Comparison of ENCODE assay signal across 1 cellular context in the genomic region with DNA sequence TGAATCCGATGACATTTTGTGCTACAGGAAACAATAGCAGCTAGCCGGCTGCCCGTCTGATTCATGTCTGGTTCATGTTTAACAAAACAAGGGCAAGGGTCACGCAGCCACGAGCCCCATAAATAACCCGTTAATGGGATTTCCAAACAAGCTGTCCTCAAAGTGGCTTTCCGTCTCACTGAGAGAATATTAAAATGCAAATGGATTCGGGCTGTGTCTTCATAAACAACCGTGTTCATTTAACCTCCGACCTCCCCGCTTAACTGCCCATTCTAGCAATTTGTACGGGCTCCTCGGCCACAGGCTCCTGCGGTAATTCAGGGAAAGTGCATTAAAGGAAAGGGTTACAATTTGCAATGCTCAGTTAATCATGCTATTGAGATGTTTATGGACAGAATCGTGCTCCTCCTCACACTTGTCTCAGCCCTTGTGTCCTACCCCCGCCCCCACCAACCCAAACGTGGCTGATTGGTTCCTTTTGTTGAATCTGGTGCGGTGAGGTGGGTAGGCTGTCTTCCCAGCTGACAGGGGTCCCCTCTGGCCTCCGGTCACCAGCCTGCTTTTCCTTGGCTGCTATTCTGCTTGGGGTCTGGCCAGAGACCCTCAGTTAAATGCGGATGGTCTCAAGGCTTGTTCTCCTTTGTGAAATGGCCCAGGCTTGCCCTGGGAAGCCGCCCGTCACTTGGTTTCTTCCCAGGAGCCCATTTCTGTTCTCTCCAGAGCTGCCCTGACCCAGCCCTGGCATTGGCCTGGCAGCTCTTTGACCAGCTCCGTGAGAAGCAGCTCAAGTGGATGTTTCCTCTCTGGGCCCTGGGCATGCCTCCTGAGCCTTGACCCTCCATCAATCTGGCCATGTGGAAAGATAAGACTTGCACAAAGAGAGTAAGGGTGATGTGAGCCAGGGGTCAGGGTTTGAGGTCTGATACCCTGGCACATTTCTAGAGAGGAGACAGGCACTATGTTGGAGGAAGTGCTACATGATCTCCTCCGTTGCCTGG.
A peak's percentile ranks its signal among the peaks of the same experiment; 100 is the strongest.
TF ChIP-seq lines count a peak whose summit lies in the region.

No MANE protein-coding gene starts in this region.

TF ChIP-seq in HepG2, 621 proteins besides CTCF, POLR2A, EP300 and RAD21 (continued from another document and continues in another):
- TF ChIP-seq, protein P1, sequence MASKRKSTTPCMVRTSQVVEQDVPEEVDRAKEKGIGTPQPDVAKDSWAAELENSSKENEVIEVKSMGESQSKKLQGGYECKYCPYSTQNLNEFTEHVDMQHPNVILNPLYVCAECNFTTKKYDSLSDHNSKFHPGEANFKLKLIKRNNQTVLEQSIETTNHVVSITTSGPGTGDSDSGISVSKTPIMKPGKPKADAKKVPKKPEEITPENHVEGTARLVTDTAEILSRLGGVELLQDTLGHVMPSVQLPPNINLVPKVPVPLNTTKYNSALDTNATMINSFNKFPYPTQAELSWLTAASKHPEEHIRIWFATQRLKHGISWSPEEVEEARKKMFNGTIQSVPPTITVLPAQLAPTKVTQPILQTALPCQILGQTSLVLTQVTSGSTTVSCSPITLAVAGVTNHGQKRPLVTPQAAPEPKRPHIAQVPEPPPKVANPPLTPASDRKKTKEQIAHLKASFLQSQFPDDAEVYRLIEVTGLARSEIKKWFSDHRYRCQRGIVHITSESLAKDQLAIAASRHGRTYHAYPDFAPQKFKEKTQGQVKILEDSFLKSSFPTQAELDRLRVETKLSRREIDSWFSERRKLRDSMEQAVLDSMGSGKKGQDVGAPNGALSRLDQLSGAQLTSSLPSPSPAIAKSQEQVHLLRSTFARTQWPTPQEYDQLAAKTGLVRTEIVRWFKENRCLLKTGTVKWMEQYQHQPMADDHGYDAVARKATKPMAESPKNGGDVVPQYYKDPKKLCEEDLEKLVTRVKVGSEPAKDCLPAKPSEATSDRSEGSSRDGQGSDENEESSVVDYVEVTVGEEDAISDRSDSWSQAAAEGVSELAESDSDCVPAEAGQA (IDR thresholded peaks at IDR 0.05; ENCODE audit: low read depth), result no peak
- TF ChIP-seq, protein P1 (CRISPR knock-in tag; IDR thresholded peaks at IDR 0.05; ENCODE audit: borderline replicate concordance), result no peak
- TF ChIP-seq JARID2 (CRISPR knock-in tag; IDR thresholded peaks at IDR 0.05; ENCODE audit: insufficient replicate concordance) (no peak), ZC3H13 (CRISPR knock-in tag; IDR thresholded peaks at IDR 0.05) (no peak), SMARCC2 (IDR thresholded peaks at IDR 0.05) (no peak), ZNF446 (CRISPR knock-in tag; IDR thresholded peaks at IDR 0.05) (no peak), ZNF792 (CRISPR knock-in tag; IDR thresholded peaks at IDR 0.05) (no peak), CENPT (CRISPR knock-in tag; IDR thresholded peaks at IDR 0.05; ENCODE audit: low read depth) (no peak), ZNF703 (CRISPR knock-in tag; IDR thresholded peaks at IDR 0.05; ENCODE audit: borderline replicate concordance) (no peak), ZNF678 (CRISPR knock-in tag; IDR thresholded peaks at IDR 0.05) (no peak), ZNF30 (CRISPR knock-in tag; IDR thresholded peaks at IDR 0.05) (no peak), ZNF619 (CRISPR knock-in tag; IDR thresholded peaks at IDR 0.05) (no peak), ZNF557 (CRISPR knock-in tag; IDR thresholded peaks at IDR 0.05) (no peak), DR1 (CRISPR knock-in tag; IDR thresholded peaks at IDR 0.05) (no peak), ARNTL (CRISPR knock-in tag; IDR thresholded peaks at IDR 0.05) (no peak), HDAC1 (CRISPR knock-in tag; IDR thresholded peaks at IDR 0.05) (no peak), GTF2F1 (IDR thresholded peaks at IDR 0.05; ENCODE audit: low read length) (no peak), TSC22D2 (CRISPR knock-in tag; IDR thresholded peaks at IDR 0.05; ENCODE audit: borderline replicate concordance) (no peak), ZFP1 (CRISPR knock-in tag; IDR thresholded peaks at IDR 0.05) (no peak), NFATC3 (CRISPR knock-in tag; IDR thresholded peaks at IDR 0.05) (no peak), PITX1 (CRISPR knock-in tag; IDR thresholded peaks at IDR 0.05) (no peak; the same call in 1 of the 2 replicates), ZBTB21 (CRISPR knock-in tag; IDR thresholded peaks at IDR 0.05) (no peak), SALL1 (CRISPR knock-in tag; IDR thresholded peaks at IDR 0.05) (peak; percentile 55), RXRA (CRISPR knock-in tag; IDR thresholded peaks at IDR 0.05) (no peak; the same call in 1 of the 2 replicates), ZNF674 (CRISPR knock-in tag; IDR thresholded peaks at IDR 0.05; ENCODE audit: low read depth) (no peak), ZNF713 (CRISPR knock-in tag; IDR thresholded peaks at IDR 0.05) (no peak), SP5 (CRISPR knock-in tag; IDR thresholded peaks at IDR 0.05; ENCODE audit: borderline replicate concordance, low read depth) (no peak), BORCS8-MEF2B (CRISPR knock-in tag; IDR thresholded peaks at IDR 0.05) (no peak), AGO2 (optimal IDR thresholded peaks at IDR 0.05; ENCODE audit: low read depth, low read length) (no peak), SSRP1 (CRISPR knock-in tag; IDR thresholded peaks at IDR 0.05) (no peak), CCAR2 (optimal IDR thresholded peaks at IDR 0.05; ENCODE audit: low read depth, low read length) (no peak), ZNF598 (CRISPR knock-in tag; IDR thresholded peaks at IDR 0.05; ENCODE audit: borderline replicate concordance) (no peak), ZNF766 (CRISPR knock-in tag; IDR thresholded peaks at IDR 0.05; ENCODE audit: borderline replicate concordance) (no peak), MIXL1 (CRISPR knock-in tag; IDR thresholded peaks at IDR 0.05) (0 out of 2 replicates have a peak, but pooled peaks have one; percentile 30), MTF1 (CRISPR knock-in tag; IDR thresholded peaks at IDR 0.05) (no peak), ZBTB8A (CRISPR knock-in tag; IDR thresholded peaks at IDR 0.05; ENCODE audit: borderline replicate concordance, low read depth) (no peak), TAF1 (CRISPR knock-in tag; IDR thresholded peaks at IDR 0.05) (no peak), ERF (CRISPR knock-in tag; IDR thresholded peaks at IDR 0.05) (no peak), MAFF (IDR thresholded peaks at IDR 0.05; ENCODE audit: low read depth, low read length) (no peak), ZMYM4 (CRISPR knock-in tag; IDR thresholded peaks at IDR 0.05) (no peak), NFE2 (CRISPR knock-in tag; IDR thresholded peaks at IDR 0.05) (no peak)
- TF ChIP-seq, protein P2, sequence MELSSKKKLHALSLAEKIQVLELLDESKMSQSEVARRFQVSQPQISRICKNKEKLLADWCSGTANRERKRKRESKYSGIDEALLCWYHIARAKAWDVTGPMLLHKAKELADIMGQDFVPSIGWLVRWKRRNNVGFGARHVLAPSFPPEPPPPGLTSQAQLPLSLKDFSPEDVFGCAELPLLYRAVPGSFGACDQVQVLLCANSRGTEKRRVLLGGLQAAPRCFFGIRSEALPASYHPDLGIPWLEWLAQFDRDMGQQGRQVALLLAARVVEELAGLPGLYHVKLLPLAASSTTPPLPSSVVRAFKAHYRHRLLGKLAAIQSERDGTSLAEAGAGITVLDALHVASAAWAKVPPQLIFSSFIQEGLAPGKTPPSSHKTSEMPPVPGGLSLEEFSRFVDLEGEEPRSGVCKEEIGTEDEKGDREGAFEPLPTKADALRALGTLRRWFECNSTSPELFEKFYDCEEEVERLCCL (CRISPR knock-in tag; IDR thresholded peaks at IDR 0.05; ENCODE audit: borderline replicate concordance), result no peak
- TF ChIP-seq, protein P3, sequence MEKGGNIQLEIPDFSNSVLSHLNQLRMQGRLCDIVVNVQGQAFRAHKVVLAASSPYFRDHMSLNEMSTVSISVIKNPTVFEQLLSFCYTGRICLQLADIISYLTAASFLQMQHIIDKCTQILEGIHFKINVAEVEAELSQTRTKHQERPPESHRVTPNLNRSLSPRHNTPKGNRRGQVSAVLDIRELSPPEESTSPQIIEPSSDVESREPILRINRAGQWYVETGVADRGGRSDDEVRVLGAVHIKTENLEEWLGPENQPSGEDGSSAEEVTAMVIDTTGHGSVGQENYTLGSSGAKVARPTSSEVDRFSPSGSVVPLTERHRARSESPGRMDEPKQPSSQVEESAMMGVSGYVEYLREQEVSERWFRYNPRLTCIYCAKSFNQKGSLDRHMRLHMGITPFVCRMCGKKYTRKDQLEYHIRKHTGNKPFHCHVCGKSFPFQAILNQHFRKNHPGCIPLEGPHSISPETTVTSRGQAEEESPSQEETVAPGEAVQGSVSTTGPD (CRISPR knock-in tag; IDR thresholded peaks at IDR 0.05), result no peak
- TF ChIP-seq, protein P4, sequence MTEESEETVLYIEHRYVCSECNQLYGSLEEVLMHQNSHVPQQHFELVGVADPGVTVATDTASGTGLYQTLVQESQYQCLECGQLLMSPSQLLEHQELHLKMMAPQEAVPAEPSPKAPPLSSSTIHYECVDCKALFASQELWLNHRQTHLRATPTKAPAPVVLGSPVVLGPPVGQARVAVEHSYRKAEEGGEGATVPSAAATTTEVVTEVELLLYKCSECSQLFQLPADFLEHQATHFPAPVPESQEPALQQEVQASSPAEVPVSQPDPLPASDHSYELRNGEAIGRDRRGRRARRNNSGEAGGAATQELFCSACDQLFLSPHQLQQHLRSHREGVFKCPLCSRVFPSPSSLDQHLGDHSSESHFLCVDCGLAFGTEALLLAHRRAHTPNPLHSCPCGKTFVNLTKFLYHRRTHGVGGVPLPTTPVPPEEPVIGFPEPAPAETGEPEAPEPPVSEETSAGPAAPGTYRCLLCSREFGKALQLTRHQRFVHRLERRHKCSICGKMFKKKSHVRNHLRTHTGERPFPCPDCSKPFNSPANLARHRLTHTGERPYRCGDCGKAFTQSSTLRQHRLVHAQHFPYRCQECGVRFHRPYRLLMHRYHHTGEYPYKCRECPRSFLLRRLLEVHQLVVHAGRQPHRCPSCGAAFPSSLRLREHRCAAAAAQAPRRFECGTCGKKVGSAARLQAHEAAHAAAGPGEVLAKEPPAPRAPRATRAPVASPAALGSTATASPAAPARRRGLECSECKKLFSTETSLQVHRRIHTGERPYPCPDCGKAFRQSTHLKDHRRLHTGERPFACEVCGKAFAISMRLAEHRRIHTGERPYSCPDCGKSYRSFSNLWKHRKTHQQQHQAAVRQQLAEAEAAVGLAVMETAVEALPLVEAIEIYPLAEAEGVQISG (CRISPR knock-in tag; IDR thresholded peaks at IDR 0.05), result no peak
- TF ChIP-seq, protein P5, sequence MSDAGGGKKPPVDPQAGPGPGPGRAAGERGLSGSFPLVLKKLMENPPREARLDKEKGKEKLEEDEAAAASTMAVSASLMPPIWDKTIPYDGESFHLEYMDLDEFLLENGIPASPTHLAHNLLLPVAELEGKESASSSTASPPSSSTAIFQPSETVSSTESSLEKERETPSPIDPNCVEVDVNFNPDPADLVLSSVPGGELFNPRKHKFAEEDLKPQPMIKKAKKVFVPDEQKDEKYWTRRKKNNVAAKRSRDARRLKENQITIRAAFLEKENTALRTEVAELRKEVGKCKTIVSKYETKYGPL (CRISPR knock-in tag; IDR thresholded peaks at IDR 0.05), result no peak
- TF ChIP-seq, protein P6, sequence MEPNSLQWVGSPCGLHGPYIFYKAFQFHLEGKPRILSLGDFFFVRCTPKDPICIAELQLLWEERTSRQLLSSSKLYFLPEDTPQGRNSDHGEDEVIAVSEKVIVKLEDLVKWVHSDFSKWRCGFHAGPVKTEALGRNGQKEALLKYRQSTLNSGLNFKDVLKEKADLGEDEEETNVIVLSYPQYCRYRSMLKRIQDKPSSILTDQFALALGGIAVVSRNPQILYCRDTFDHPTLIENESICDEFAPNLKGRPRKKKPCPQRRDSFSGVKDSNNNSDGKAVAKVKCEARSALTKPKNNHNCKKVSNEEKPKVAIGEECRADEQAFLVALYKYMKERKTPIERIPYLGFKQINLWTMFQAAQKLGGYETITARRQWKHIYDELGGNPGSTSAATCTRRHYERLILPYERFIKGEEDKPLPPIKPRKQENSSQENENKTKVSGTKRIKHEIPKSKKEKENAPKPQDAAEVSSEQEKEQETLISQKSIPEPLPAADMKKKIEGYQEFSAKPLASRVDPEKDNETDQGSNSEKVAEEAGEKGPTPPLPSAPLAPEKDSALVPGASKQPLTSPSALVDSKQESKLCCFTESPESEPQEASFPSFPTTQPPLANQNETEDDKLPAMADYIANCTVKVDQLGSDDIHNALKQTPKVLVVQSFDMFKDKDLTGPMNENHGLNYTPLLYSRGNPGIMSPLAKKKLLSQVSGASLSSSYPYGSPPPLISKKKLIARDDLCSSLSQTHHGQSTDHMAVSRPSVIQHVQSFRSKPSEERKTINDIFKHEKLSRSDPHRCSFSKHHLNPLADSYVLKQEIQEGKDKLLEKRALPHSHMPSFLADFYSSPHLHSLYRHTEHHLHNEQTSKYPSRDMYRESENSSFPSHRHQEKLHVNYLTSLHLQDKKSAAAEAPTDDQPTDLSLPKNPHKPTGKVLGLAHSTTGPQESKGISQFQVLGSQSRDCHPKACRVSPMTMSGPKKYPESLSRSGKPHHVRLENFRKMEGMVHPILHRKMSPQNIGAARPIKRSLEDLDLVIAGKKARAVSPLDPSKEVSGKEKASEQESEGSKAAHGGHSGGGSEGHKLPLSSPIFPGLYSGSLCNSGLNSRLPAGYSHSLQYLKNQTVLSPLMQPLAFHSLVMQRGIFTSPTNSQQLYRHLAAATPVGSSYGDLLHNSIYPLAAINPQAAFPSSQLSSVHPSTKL (CRISPR knock-in tag; IDR thresholded peaks at IDR 0.05), result 0 out of 2 replicates have a peak, but pooled peaks have one; percentile 38
- TF ChIP-seq, protein P7, sequence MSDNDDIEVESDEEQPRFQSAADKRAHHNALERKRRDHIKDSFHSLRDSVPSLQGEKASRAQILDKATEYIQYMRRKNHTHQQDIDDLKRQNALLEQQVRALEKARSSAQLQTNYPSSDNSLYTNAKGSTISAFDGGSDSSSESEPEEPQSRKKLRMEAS (IDR thresholded peaks at IDR 0.05), result no peak
- TF ChIP-seq, protein P8, sequence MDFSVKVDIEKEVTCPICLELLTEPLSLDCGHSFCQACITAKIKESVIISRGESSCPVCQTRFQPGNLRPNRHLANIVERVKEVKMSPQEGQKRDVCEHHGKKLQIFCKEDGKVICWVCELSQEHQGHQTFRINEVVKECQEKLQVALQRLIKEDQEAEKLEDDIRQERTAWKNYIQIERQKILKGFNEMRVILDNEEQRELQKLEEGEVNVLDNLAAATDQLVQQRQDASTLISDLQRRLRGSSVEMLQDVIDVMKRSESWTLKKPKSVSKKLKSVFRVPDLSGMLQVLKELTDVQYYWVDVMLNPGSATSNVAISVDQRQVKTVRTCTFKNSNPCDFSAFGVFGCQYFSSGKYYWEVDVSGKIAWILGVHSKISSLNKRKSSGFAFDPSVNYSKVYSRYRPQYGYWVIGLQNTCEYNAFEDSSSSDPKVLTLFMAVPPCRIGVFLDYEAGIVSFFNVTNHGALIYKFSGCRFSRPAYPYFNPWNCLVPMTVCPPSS (IDR thresholded peaks at IDR 0.05), result no peak
